In the genomic region with DNA sequence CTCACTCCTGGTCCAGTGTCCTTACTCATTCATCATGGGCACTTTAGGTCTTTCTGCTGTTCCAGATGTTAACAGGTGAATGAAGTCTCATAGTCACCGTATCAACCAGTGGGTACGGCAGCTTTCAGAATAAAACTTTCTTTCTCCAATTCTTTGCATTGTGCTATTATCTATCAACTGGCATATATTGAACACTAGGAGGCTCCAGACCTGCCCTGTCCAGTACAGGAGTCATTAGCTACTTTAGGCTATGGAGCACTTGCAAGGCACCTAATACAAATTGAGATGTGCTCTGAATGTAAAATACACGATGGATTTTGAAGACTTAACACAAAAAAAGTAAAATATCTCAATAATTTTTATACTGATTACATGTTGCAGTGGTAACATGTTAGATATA, we compare ENCODE assay signal across 1 cellular context.
TF ChIP-seq lines count a peak whose summit lies in the region.

No MANE protein-coding gene starts in this region.

TF ChIP-seq in K562, 482 proteins besides CTCF, POLR2A, EP300 and RAD21:
- TF ChIP-seq, protein P1, sequence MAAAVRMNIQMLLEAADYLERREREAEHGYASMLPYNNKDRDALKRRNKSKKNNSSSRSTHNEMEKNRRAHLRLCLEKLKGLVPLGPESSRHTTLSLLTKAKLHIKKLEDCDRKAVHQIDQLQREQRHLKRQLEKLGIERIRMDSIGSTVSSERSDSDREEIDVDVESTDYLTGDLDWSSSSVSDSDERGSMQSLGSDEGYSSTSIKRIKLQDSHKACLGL (CRISPR knock-in tag; IDR thresholded peaks at IDR 0.05; ENCODE audit: borderline replicate concordance, poor library complexity, severe bottlenecking) = no peak
- TF ChIP-seq ZNF592 (IDR thresholded peaks at IDR 0.05) (0 out of 2 replicates have a peak, but pooled peaks have one; percentile 30), SNIP1 (IDR thresholded peaks at IDR 0.05; ENCODE audit: low read depth) (no peak), TSHZ1 (CRISPR knock-in tag; IDR thresholded peaks at IDR 0.05) (no peak), SP1 (CRISPR knock-in tag; IDR thresholded peaks at IDR 0.05) (0 out of 2 replicates have a peak, but pooled peaks have one; percentile 23), TAF1 (IDR thresholded peaks at IDR 0.05; ENCODE audit: control insufficient read depth, extremely low read depth, insufficient read depth, low read length, severe bottlenecking) (no peak)
